Comparison of ENCODE assay signal across 23 cellular contexts in the genomic region with DNA sequence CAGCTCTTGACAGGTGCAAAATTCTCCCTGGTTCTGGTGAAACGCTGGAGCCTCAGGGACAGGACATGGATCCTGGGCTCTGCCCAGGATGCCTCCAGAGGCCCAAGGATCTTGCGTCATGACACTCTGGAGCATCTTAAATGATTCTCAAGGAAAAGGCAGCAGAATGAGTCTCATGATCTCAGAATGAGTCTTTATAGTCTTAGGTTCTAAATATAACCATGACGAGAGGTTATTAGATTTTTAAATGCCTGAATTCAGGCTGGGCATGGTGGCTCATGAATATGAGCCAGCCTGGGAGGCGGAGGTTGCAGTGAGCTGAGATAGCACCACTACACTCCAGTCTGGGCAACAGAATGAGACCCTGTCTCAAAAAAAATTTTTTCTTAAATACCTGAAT. TPM values are rescaled to one million over a fixed set of nuclear protein-coding genes. Genes with fewer than 3 reads are reported as not detected.
A peak's percentile ranks its signal among the peaks of the same experiment; 100 is the strongest.
DNase-seq lines count a peak whose midpoint lies in the region; ATAC-seq and TF ChIP-seq lines count a peak whose summit lies in the region.
"Had no signal": no experiment of that assay in that cellular context is flagged by ENCODE, and none has a peak within 500 bp of the region (broad histone marks: within the 10 kb centered on the region; RNA-seq: fewer than 3 reads in every experiment).

No MANE protein-coding gene starts in this region.

- intact Hi-C loops in left ventricle myocardium superior (cut with micrococcal nuclease), result loop anchor here (5.0 kb wide), 1 partner anchor 133 kb away; no protein-coding TSS in a partner anchor

- H3K4me3 ChIP-seq in right atrium auricular region, result no peak overlapping the region
- no peak overlapping the region for H3K4me3 ChIP-seq in MG63
- no peak overlapping the region for H3K4me3 ChIP-seq in fibroblast of lung (replicated peaks in 1 of 4; ENCODE audit: control extremely low read depth in 1 of 4, insufficient read depth in 1 of 4, low read depth in 3 of 4, low read length in 4 of 4)
- H3K4me3 ChIP-seq: testis had no signal

- TF ChIP-seq POLR2A in GM18505 (IDR thresholded peaks at IDR 0.05; ENCODE audit: borderline replicate concordance, extremely low read depth, insufficient read depth, insufficient read length), result no peak

- H3K36me3 ChIP-seq in right atrium auricular region, result peaks cover 83% of the 10 kb centered on the region
- H3K36me3 ChIP-seq in MG63, result no peaks in the 10 kb centered on the region
- peaks cover 29% of the 10 kb centered on the region for H3K36me3 ChIP-seq in fibroblast of lung (ENCODE audit: control insufficient read depth, insufficient read depth, low read length)

- H3K9ac ChIP-seq in fibroblast of lung (ENCODE audit: insufficient read depth, low read length), result no peak overlapping the region

- H4K20me1 ChIP-seq in fibroblast of lung (ENCODE audit: control insufficient read depth, extremely low read depth, insufficient read depth, low read length), result no peaks in the 10 kb centered on the region

- peaks cover 100% of the 10 kb centered on the region for H3K36me3 Mint-ChIP-seq in stimulated activated effector memory CD8-positive, alpha-beta T cell treated with anti-CD3 and anti-CD28 coated beads, Interleukin-12 subunit alpha, Interleukin-12 subunit beta, amount 100 ng/mL, for 72 hours

- peaks cover 10% of the 10 kb centered on the region for H3K4me1 Mint-ChIP-seq in stimulated activated effector memory CD8-positive, alpha-beta T cell treated with anti-CD3 and anti-CD28 coated beads, Interleukin-12 subunit alpha, Interleukin-12 subunit beta, amount 100 ng/mL, for 72 hours
- H3K4me1 Mint-ChIP-seq: activated CD4-positive, alpha-beta T cell treated with anti-CD3 and anti-CD28 coated beads, Interleukin-2, amount 10 ng/mL, durations not matched to agents 7 days and 5 days had no signal

- H3K9me3 ChIP-seq in right atrium auricular region (no peaks in the 10 kb centered on the region), MG63 (no peaks in the 10 kb centered on the region), fibroblast of lung (ENCODE audit: control insufficient read depth, insufficient read depth, low read depth, low read length) (no peaks in the 10 kb centered on the region)
- H3K9me3 ChIP-seq: testis had no signal

- H3K27me3 ChIP-seq in right atrium auricular region (no peaks in the 10 kb centered on the region), MG63 (no peaks in the 10 kb centered on the region), fibroblast of lung (ENCODE audit: control insufficient read depth, insufficient read depth, low read length) (no peaks in the 10 kb centered on the region)
- H3K27me3 ChIP-seq: testis had no signal

- H2AFZ ChIP-seq in fibroblast of lung (ENCODE audit: low read length), result no peak overlapping the region

- H3K27ac Mint-ChIP-seq in stimulated activated effector memory CD8-positive, alpha-beta T cell treated with anti-CD3 and anti-CD28 coated beads, Interleukin-12 subunit alpha, Interleukin-12 subunit beta, amount 100 ng/mL, for 72 hours, result peak overlapping the region; percentile 78
- H3K27ac Mint-ChIP-seq: activated CD4-positive, alpha-beta T cell treated with anti-CD3 and anti-CD28 coated beads, Interleukin-2, amount 10 ng/mL, durations not matched to agents 7 days and 5 days; CD8-positive, alpha-beta T cell had no signal

- no peaks in the 10 kb centered on the region for H3K79me2 ChIP-seq in fibroblast of lung (ENCODE audit: control insufficient read depth, insufficient read depth, low read length)

- ATAC-seq in left ventricle myocardium superior, result no peak
- no peak for ATAC-seq in stimulated activated effector memory CD8-positive, alpha-beta T cell treated with anti-CD3 and anti-CD28 coated beads, Interleukin-12 subunit alpha, Interleukin-12 subunit beta, amount 100 ng/mL, for 72 hours
- no peak for ATAC-seq in GM18505 (IDR thresholded peaks at IDR 0.05; ENCODE audit: unreplicated experiment)
- ATAC-seq in HG03095 (IDR thresholded peaks at IDR 0.05; ENCODE audit: unreplicated experiment), result no peak
- ATAC-seq: activated T-cell treated with anti-CD3 and anti-CD28 coated beads, Interleukin-2, amount 50 U/mL, for 4 hours; CD8-positive, alpha-beta T cell had no signal

- H3K27ac ChIP-seq in right atrium auricular region (peak overlapping the region; percentile 47 to 79), fibroblast of lung (ENCODE audit: insufficient read depth, low read length) (peak overlapping the region; percentile 24)
- H3K27ac ChIP-seq: testis had no signal

- no peak for TF ChIP-seq CTCF in right atrium auricular region (IDR thresholded peaks at IDR 0.05)
- no peak for TF ChIP-seq CTCF in fibroblast of lung (conservative IDR thresholded peaks at IDR 0.05 in 1 of 2, IDR thresholded peaks at IDR 0.05 in 1 of 2; ENCODE audit: low read depth in 1 of 2, low read length in 2 of 2)

- no peak overlapping the region for H3K4me3 Mint-ChIP-seq in stimulated activated effector memory CD8-positive, alpha-beta T cell treated with anti-CD3 and anti-CD28 coated beads, Interleukin-12 subunit alpha, Interleukin-12 subunit beta, amount 100 ng/mL, for 72 hours
- H3K4me3 Mint-ChIP-seq: activated CD4-positive, alpha-beta T cell treated with anti-CD3 and anti-CD28 coated beads, Interleukin-2, amount 10 ng/mL, durations not matched to agents 7 days and 5 days; activated T-cell treated with anti-CD3 and anti-CD28 coated beads, Interleukin-2, amount 50 U/mL, for 4 hours; CD8-positive, alpha-beta T cell; neural crest cell had no signal

- no peak for DNase-seq in right atrium auricular region (ENCODE audit: low spot score)
- no peak for DNase-seq in left ventricle myocardium superior
- peak; percentile 4 for DNase-seq in MG63
- no peak for DNase-seq in fibroblast of lung (ENCODE audit: low read depth in 2 of 2)
- DNase-seq in stimulated activated effector memory CD8-positive, alpha-beta T cell treated with anti-CD3 and anti-CD28 coated beads, Interleukin-12 subunit alpha, Interleukin-12 subunit beta, amount 100 ng/mL, for 72 hours (ENCODE audit: low spot score in 2 of 2), result no peak
- no peak for DNase-seq in NCI-H1417 treated with DMSO at 0.1 percent for 48 hours (lab: John Stamatoyannopoulos, UW)
- DNase-seq: ACHN; activated CD4-positive, alpha-beta T cell treated with anti-CD3 and anti-CD28 coated beads, Interleukin-2, amount 10 ng/mL, durations not matched to agents 7 days and 5 days; activated naive CD4-positive, alpha-beta T cell treated with anti-CD3 and anti-CD28 coated beads, Interleukin-2, amount 50 U/mL, for 16 hours; activated T-cell treated with anti-CD3 and anti-CD28 coated beads, Interleukin-2, amount 50 U/mL, for 4 hours; CD8-positive, alpha-beta T cell; cortex of kidney; DMS53; KBM-7; midbrain; NCI-H1048; NCI-H2107; NCI-H510A treated with DMSO at 0.1 percent for 48 hours; stimulated activated CD4-positive, alpha-beta T cell treated with anti-CD3 and anti-CD28 coated beads, Interleukin-12 subunit alpha, Interleukin-12 subunit beta, amount 100 ng/mL, for 4 hours; testis had no signal

- no peak overlapping the region for H3K4me2 ChIP-seq in fibroblast of lung (ENCODE audit: extremely low read depth, insufficient read depth, low read length)

- H3K4me1 ChIP-seq in right atrium auricular region (peaks cover 0 to 24% of the 10 kb centered on the region in 2 donors), fibroblast of lung (ENCODE audit: control insufficient read depth, extremely low read depth, insufficient read depth, low read length) (no peaks in the 10 kb centered on the region)
- H3K4me1 ChIP-seq: testis had no signal

- H3K9me3 Mint-ChIP-seq in stimulated activated effector memory CD8-positive, alpha-beta T cell treated with anti-CD3 and anti-CD28 coated beads, Interleukin-12 subunit alpha, Interleukin-12 subunit beta, amount 100 ng/mL, for 72 hours, result no peaks in the 10 kb centered on the region
- H3K9me3 Mint-ChIP-seq: activated CD4-positive, alpha-beta T cell treated with anti-CD3 and anti-CD28 coated beads, Interleukin-2, amount 10 ng/mL, durations not matched to agents 7 days and 5 days; activated T-cell treated with anti-CD3 and anti-CD28 coated beads, Interleukin-2, amount 50 U/mL, for 4 hours; CD8-positive, alpha-beta T cell; neural crest cell had no signal

RNA-seq across cellular contexts. Expression of a gene that starts 55.5 kb away (rescaled TPM):
- total RNA-seq in right atrium auricular region (100 to 1,000 TPM in 1 of 2 donors, 10 to 100 TPM in 1; 83.7 to 152 TPM), left ventricle myocardium superior (43.3 TPM), fibroblast of lung (57.3 and 138 TPM in 2 replicates)
- total RNA-seq in MG63 (2014; rRNA removed; shearing (Covaris generic); ENCODE audit: low replicate concordance), result 10.5 and 11.4 TPM in 2 replicates
- polyA plus RNA-seq in fibroblast of lung, result 131 and 137 TPM in 2 replicates
- polyA plus RNA-seq in fibroblast of lung (2012), result 145 and 152 TPM in 2 replicates
- 228 and 250 TPM in 2 replicates for polyA minus RNA-seq in fibroblast of lung (ENCODE audit: low replicate concordance)

RNA-seq across cellular contexts. Expression of a gene that starts 58.1 kb away (rescaled TPM):
- 10 to 100 TPM; 33.4 to 38.5 TPM for total RNA-seq in right atrium auricular region
- total RNA-seq in left ventricle myocardium superior, result 28.8 TPM
- 16.0 and 23.3 TPM in 2 replicates for total RNA-seq in MG63 (2014; rRNA removed; shearing (Covaris generic); ENCODE audit: low replicate concordance)
- total RNA-seq in fibroblast of lung, result 32.6 and 53.5 TPM in 2 replicates
- polyA plus RNA-seq in fibroblast of lung, result 64.9 and 67.0 TPM in 2 replicates
- 40.6 and 47.6 TPM in 2 replicates for polyA plus RNA-seq in fibroblast of lung (2012)
- polyA minus RNA-seq in fibroblast of lung (ENCODE audit: low replicate concordance), result 68.3 and 68.4 TPM in 2 replicates
